13 cellular contexts compared by ENCODE assay signal in genomic region chrX:45765281-45765680, GRCh38.
DNase-seq lines count a peak whose midpoint lies in the region; ATAC-seq, FAIRE-seq and TF ChIP-seq lines count a peak whose summit lies in the region.
"Had no signal": no experiment of that assay in that cellular context is flagged by ENCODE, and none has a peak within 500 bp of the region (broad histone marks: within the 10 kb centered on the region; RNA-seq: fewer than 3 reads in every experiment).

No MANE protein-coding gene starts in this region.

- no peaks in the 10 kb centered on the region for H3K9me2 ChIP-seq in PC-9 (ENCODE audit: insufficient read depth)

- H3K9me3 ChIP-seq in PC-9 (ENCODE audit: insufficient read depth, low read depth) (no peaks in the 10 kb centered on the region), skeletal muscle satellite cell (replicated peaks; ENCODE audit: low read length) (no peaks in the 10 kb centered on the region)
- H3K9me3 ChIP-seq: suprapubic skin had no signal

- H4K20me1 ChIP-seq in PC-9 (ENCODE audit: insufficient read depth): no peaks in the 10 kb centered on the region

- H3K4me1 Mint-ChIP-seq in activated T-cell treated with anti-CD3 and anti-CD28 coated beads, Interleukin-2, amount 50 U/mL, for 24 hours (ENCODE audit: low read depth): peaks cover 48% of the 10 kb centered on the region
- peaks cover 70% of the 10 kb centered on the region for H3K4me1 Mint-ChIP-seq in WTC11

- H3F3A ChIP-seq in PC-9 (ENCODE audit: insufficient read depth, low read depth): peaks cover 12% of the 10 kb centered on the region; the same call in 1 of the 2 replicates

- POLR2A ChIA-PET in PC-9 (lab: Charles Lee; ENCODE audit: unreplicated experiment): no interaction called here
- POLR2A ChIA-PET in WTC11 (lab: Charles Lee): no interaction called here

- BruUV-seq in PC-9 (replicated peaks; lab: Mats Ljungman, UMichigan): no TSS peak

- peak overlapping the region; percentile 95 for H3K9ac ChIP-seq in skeletal muscle satellite cell (ENCODE audit: low read depth, low read length)

- H3K27me3 Mint-ChIP-seq in activated T-cell treated with anti-CD3 and anti-CD28 coated beads, Interleukin-2, amount 50 U/mL, for 24 hours: peaks cover 43% of the 10 kb centered on the region
- H3K27me3 Mint-ChIP-seq in WTC11 (ENCODE audit: low read depth): no peaks in the 10 kb centered on the region

- DNase-seq in activated T-cell treated with anti-CD3 and anti-CD28 coated beads, Interleukin-2, amount 50 U/mL, for 24 hours: no peak
- no peak for DNase-seq in activated T-cell treated with anti-CD3 and anti-CD28 coated beads, Interleukin-2, amount 50 U/mL, for 48 hours
- DNase-seq in PC-9 (no peak), choroid plexus epithelial cell (ENCODE audit: low read depth) (no peak), GM12892 (ENCODE audit: insufficient read length) (no peak), WTC11 (ENCODE audit: low spot score) (no peak)
- DNase-seq: NCI-H1930; stimulated activated CD4-positive, alpha-beta T cell treated with anti-CD3 and anti-CD28 coated beads, Interleukin-4, amount 100 ng/mL, for 4 hours; T-helper 9 cell had no signal

- peaks cover 91% of the 10 kb centered on the region for H3K79me2 ChIP-seq in PC-9 (ENCODE audit: low read depth)

- CTCF ChIA-PET in PC-9 (lab: Charles Lee): no interaction called here
- CTCF ChIA-PET in WTC11 (lab: Charles Lee): no interaction called here

- peak overlapping the region; percentile 60 for H3K27ac Mint-ChIP-seq in activated T-cell treated with anti-CD3 and anti-CD28 coated beads, Interleukin-2, amount 50 U/mL, for 24 hours
- no peak overlapping the region for H3K27ac Mint-ChIP-seq in WTC11

- H3K27ac ChIP-seq in PC-9: peak overlapping the region; percentile 39; the same call in 1 of the 2 replicates
- H3K27ac ChIP-seq: suprapubic skin had no signal

- H3K36me3 Mint-ChIP-seq in activated T-cell treated with anti-CD3 and anti-CD28 coated beads, Interleukin-2, amount 50 U/mL, for 24 hours (ENCODE audit: low read depth): peaks cover 87% of the 10 kb centered on the region
- peaks cover 7% of the 10 kb centered on the region; the same call in 1 of the 2 replicates for H3K36me3 Mint-ChIP-seq in WTC11

- ATAC-seq in HG02588 (IDR thresholded peaks at IDR 0.05; ENCODE audit: unreplicated experiment) (no peak), WTC11 (no peak)

- TF ChIP-seq CTCF in PC-9 (conservative IDR thresholded peaks at IDR 0.05): no peak
- TF ChIP-seq CTCF in choroid plexus epithelial cell (conservative IDR thresholded peaks at IDR 0.05; ENCODE audit: low read depth, low read length): no peak
- no peak for TF ChIP-seq CTCF in WTC11 (IDR thresholded peaks at IDR 0.05)

- peak overlapping the region; percentile 73; the same call in 1 of the 2 replicates for H3K4me2 ChIP-seq in PC-9
- peak overlapping the region; percentile 82 for H3K4me2 ChIP-seq in skeletal muscle satellite cell (ENCODE audit: low read length)

- no peak for FAIRE-seq in GM12892 (lab: Jason Lieb, UNC)
- FAIRE-seq: colon had no signal

- no peak for TF ChIP-seq POLR2A in GM12892 (IDR thresholded peaks at IDR 0.05; ENCODE audit: low read depth, low read length)

- no peaks in the 10 kb centered on the region for H3K36me3 ChIP-seq in PC-9 (ENCODE audit: low read depth)
- peaks cover 75% of the 10 kb centered on the region for H3K36me3 ChIP-seq in skeletal muscle satellite cell (ENCODE audit: insufficient read depth, low read length)
- H3K36me3 ChIP-seq: suprapubic skin had no signal

- no peak overlapping the region for H2AFZ ChIP-seq in PC-9

- peak overlapping the region; percentile 86 for H3K4me3 Mint-ChIP-seq in activated T-cell treated with anti-CD3 and anti-CD28 coated beads, Interleukin-2, amount 50 U/mL, for 24 hours
- no peak overlapping the region for H3K4me3 Mint-ChIP-seq in WTC11

- intact Hi-C loops in PC-9 (cut with micrococcal nuclease; ENCODE audit: unreplicated experiment): loop anchor here (5.0 kb wide), 1 partner anchor 442 kb away; no protein-coding TSS in a partner anchor

- no peaks in the 10 kb centered on the region; the same call in 1 of the 2 replicates for H3K4me1 ChIP-seq in PC-9 (replicated peaks; ENCODE audit: insufficient read depth)
- H3K4me1 ChIP-seq in skeletal muscle satellite cell (ENCODE audit: control insufficient read depth, insufficient read depth, low read length): peaks cover 32% of the 10 kb centered on the region

- H3K4me3 ChIP-seq in PC-9 (no peak overlapping the region), choroid plexus epithelial cell (ENCODE audit: low read depth, low read length) (peak overlapping the region; percentile 41), skeletal muscle satellite cell (ENCODE audit: low read length) (peak overlapping the region; percentile 78)
- H3K4me3 ChIP-seq: suprapubic skin had no signal

- H3K27me3 ChIP-seq in PC-9 (ENCODE audit: insufficient read depth, low read depth): no peaks in the 10 kb centered on the region
- no peaks in the 10 kb centered on the region for H3K27me3 ChIP-seq in skeletal muscle satellite cell (ENCODE audit: control insufficient read depth, insufficient read depth, low read length)
- H3K27me3 ChIP-seq: suprapubic skin had no signal

- H3K9me3 Mint-ChIP-seq in activated T-cell treated with anti-CD3 and anti-CD28 coated beads, Interleukin-2, amount 50 U/mL, for 24 hours: no peaks in the 10 kb centered on the region
- no peaks in the 10 kb centered on the region for H3K9me3 Mint-ChIP-seq in WTC11

TF ChIP-seq in WTC11, 78 proteins besides CTCF, POLR2A, EP300 and RAD21:
- no peak for TF ChIP-seq USF2 (CRISPR knock-in tag; IDR thresholded peaks at IDR 0.05)
- no peak for TF ChIP-seq CBFB (CRISPR knock-in tag; IDR thresholded peaks at IDR 0.05; ENCODE audit: low read depth)
